Comparison of ENCODE assay signal across 8 cellular contexts in genomic region chr1:38527373-38527966, GRCh38.
DNase-seq lines count a peak whose midpoint lies in the region; ATAC-seq and TF ChIP-seq lines count a peak whose summit lies in the region.

No MANE protein-coding gene starts in this region.

- H3K36me3 ChIP-seq in aorta (ENCODE audit: control insufficient read depth in 1 of 2, insufficient read depth in 2 of 2, low read length in 1 of 2): no peaks in the 10 kb centered on the region

- H3K4me1 Mint-ChIP-seq in T-helper 2 cell treated with Interferon-gamma antibody and Interleukin-4, amounts not matched to agents 5 μg/mL and 100 μg/mL, for 36 hours (ENCODE audit: low read depth): peaks cover 17% of the 10 kb centered on the region
- peaks cover 27% of the 10 kb centered on the region for H3K4me1 Mint-ChIP-seq in stimulated activated naive CD8-positive, alpha-beta T cell treated with anti-CD3 and anti-CD28 coated beads, Interleukin-15, Interleukin-2, amounts not matched to agents 100 ng/mL and 50 ng/mL, for 24 hours (ENCODE audit: low read depth)

- no peaks in the 10 kb centered on the region for H3K4me1 ChIP-seq in aorta (ENCODE audit: control insufficient read depth in 1 of 2, insufficient read depth in 2 of 2, low read length in 2 of 2)

- no peak overlapping the region for H3K27ac ChIP-seq in aorta (ENCODE audit: low read depth in 1 of 2, low read length in 2 of 2)

- DNase-seq in T-helper 2 cell treated with Interferon-gamma antibody and Interleukin-4, amounts not matched to agents 5 μg/mL and 100 μg/mL, for 36 hours (ENCODE audit: low spot score): peak; percentile 67
- peak; percentile 29 for DNase-seq in epithelial cell of esophagus (ENCODE audit: low read depth)
- DNase-seq in aorta: no peak
- no peak for DNase-seq in NCI-H748 treated with DMSO at 0.1 percent for 48 hours (lab: John Stamatoyannopoulos, UW)
- no peak for DNase-seq in NCI-H82 (lab: John Stamatoyannopoulos, UW)

- H3K36me3 Mint-ChIP-seq in T-helper 2 cell treated with Interferon-gamma antibody and Interleukin-4, amounts not matched to agents 5 μg/mL and 100 μg/mL, for 36 hours (ENCODE audit: low read depth): peaks cover 4% of the 10 kb centered on the region
- H3K36me3 Mint-ChIP-seq in stimulated activated naive CD8-positive, alpha-beta T cell treated with anti-CD3 and anti-CD28 coated beads, Interleukin-15, Interleukin-2, amounts not matched to agents 100 ng/mL and 50 ng/mL, for 24 hours (ENCODE audit: low read depth): no peaks in the 10 kb centered on the region

- H3K4me3 ChIP-seq in epithelial cell of esophagus (ENCODE audit: low read length) (no peak overlapping the region), aorta (ENCODE audit: low read length in 2 of 2) (no peak overlapping the region)

- ATAC-seq in GM18870 (IDR thresholded peaks at IDR 0.05; ENCODE audit: unreplicated experiment): peak; percentile 84
- ATAC-seq in HG02840 (IDR thresholded peaks at IDR 0.05; ENCODE audit: low FRiP score, unreplicated experiment): peak; percentile 85
- no peak for ATAC-seq in aorta (ENCODE audit: low FRiP score)

- 57 to 67% methylated on average over 6 of the region's 6 CpGs for WGBS in aorta, 2 donors

- H3K27me3 Mint-ChIP-seq in T-helper 2 cell treated with Interferon-gamma antibody and Interleukin-4, amounts not matched to agents 5 μg/mL and 100 μg/mL, for 36 hours (ENCODE audit: low read depth): peaks cover 11% of the 10 kb centered on the region
- peaks cover 12% of the 10 kb centered on the region for H3K27me3 Mint-ChIP-seq in stimulated activated naive CD8-positive, alpha-beta T cell treated with anti-CD3 and anti-CD28 coated beads, Interleukin-15, Interleukin-2, amounts not matched to agents 100 ng/mL and 50 ng/mL, for 24 hours

- intact Hi-C loops in aorta (cut with DNase I): no loop called here

- peak overlapping the region; percentile 86 for H3K27ac Mint-ChIP-seq in T-helper 2 cell treated with Interferon-gamma antibody and Interleukin-4, amounts not matched to agents 5 μg/mL and 100 μg/mL, for 36 hours
- peak overlapping the region; percentile 72 for H3K27ac Mint-ChIP-seq in stimulated activated naive CD8-positive, alpha-beta T cell treated with anti-CD3 and anti-CD28 coated beads, Interleukin-15, Interleukin-2, amounts not matched to agents 100 ng/mL and 50 ng/mL, for 24 hours

- TF ChIP-seq CTCF in epithelial cell of esophagus (IDR thresholded peaks at IDR 0.05; ENCODE audit: insufficient read depth, low read depth, low read length, missing control alignments): peak; percentile 17

- no peaks in the 10 kb centered on the region for H3K9me3 ChIP-seq in aorta (ENCODE audit: control insufficient read depth, low read length)

- H3K4me3 Mint-ChIP-seq in T-helper 2 cell treated with Interferon-gamma antibody and Interleukin-4, amounts not matched to agents 5 μg/mL and 100 μg/mL, for 36 hours: peak overlapping the region; percentile 49
- H3K4me3 Mint-ChIP-seq in stimulated activated naive CD8-positive, alpha-beta T cell treated with anti-CD3 and anti-CD28 coated beads, Interleukin-15, Interleukin-2, amounts not matched to agents 100 ng/mL and 50 ng/mL, for 24 hours: peak overlapping the region; percentile 8

- H3K27me3 ChIP-seq in aorta (ENCODE audit: control insufficient read depth in 1 of 2, insufficient read depth in 2 of 2, low read length in 1 of 2): peaks cover 0 to 3% of the 10 kb centered on the region in 2 donors

- H3K9me3 Mint-ChIP-seq in T-helper 2 cell treated with Interferon-gamma antibody and Interleukin-4, amounts not matched to agents 5 μg/mL and 100 μg/mL, for 36 hours: peaks cover 13% of the 10 kb centered on the region
- H3K9me3 Mint-ChIP-seq in stimulated activated naive CD8-positive, alpha-beta T cell treated with anti-CD3 and anti-CD28 coated beads, Interleukin-15, Interleukin-2, amounts not matched to agents 100 ng/mL and 50 ng/mL, for 24 hours: no peaks in the 10 kb centered on the region

Comparison
In these comparisons a context has a peak if more than half of its experiments do, and no peak if none do; other contexts are left out.
1. DNase-seq: peak in T-helper 2 cell treated with Interferon-gamma antibody and Interleukin-4, amounts not matched to agents 5 μg/mL and 100 μg/mL, for 36 hours (single experiment) and epithelial cell of esophagus (single experiment); none in aorta (0 of 2), NCI-H748 treated with DMSO at 0.1 percent for 48 hours (single experiment) and NCI-H82 (single experiment).